Comparison of ENCODE assay signal across 9 cellular contexts in genomic region chr12:105357162-105357691, GRCh38. TPM values are rescaled to one million over a fixed set of nuclear protein-coding genes. Genes with fewer than 3 reads are reported as not detected.
DNase-seq lines count a peak whose midpoint lies in the region; ATAC-seq and TF ChIP-seq lines count a peak whose summit lies in the region.
"Had no signal": no experiment of that assay in that cellular context is flagged by ENCODE, and none has a peak within 500 bp of the region (broad histone marks: within the 10 kb centered on the region; RNA-seq: fewer than 3 reads in every experiment).

No MANE protein-coding gene starts in this region.

- TF ChIP-seq CTCF in esophagus squamous epithelium (IDR thresholded peaks at IDR 0.05) = no peak

- no peaks in the 10 kb centered on the region for H3K27me3 ChIP-seq in esophagus squamous epithelium
- H3K27me3 ChIP-seq: neutrophil had no signal

- H3K27ac ChIP-seq in KOPT-K1 (ENCODE audit: low read depth, low read length, poor library complexity, severe bottlenecking) (peak overlapping the region; percentile 37), esophagus squamous epithelium (no peak overlapping the region)
- H3K27ac ChIP-seq: neutrophil had no signal

- intact Hi-C loops in esophagus squamous epithelium (cut with DNase I) = no loop called here

- WGBS in esophagus squamous epithelium, 2 donors = 58 to 59% methylated on average over 6 of the region's 6 CpGs

- peaks cover 0 to 11% (median 0%) of the 10 kb centered on the region in 3 donors for H3K4me1 ChIP-seq in esophagus squamous epithelium

- H3K4me3 ChIP-seq in esophagus squamous epithelium = no peak overlapping the region

- peak; percentile 69 for DNase-seq in kidney tubule cell (ENCODE audit: low spot score)
- no peak for DNase-seq in NCI-H774 (lab: John Stamatoyannopoulos, UW)
- DNase-seq in NK-92 treated with Interleukin-12 subunit alpha and Interleukin-12 subunit beta, amount 100 ng/mL, for 24 hours (lab: John Stamatoyannopoulos, UW) = no peak
- no peak for DNase-seq in activated CD8-positive, alpha-beta memory T cell treated with anti-CD3 and anti-CD28 coated beads for 24 hours
- DNase-seq in esophagus squamous epithelium (lab: John Stamatoyannopoulos, UW) = no peak

- TF ChIP-seq POLR2A in esophagus squamous epithelium (IDR thresholded peaks at IDR 0.05) = no peak

- peak; percentile 86 for ATAC-seq in GM18502 (IDR thresholded peaks at IDR 0.05; ENCODE audit: poor library complexity, unreplicated experiment)
- ATAC-seq in GM21723 (IDR thresholded peaks at IDR 0.05; ENCODE audit: unreplicated experiment) = peak; percentile 85

- no peaks in the 10 kb centered on the region for H3K9me3 ChIP-seq in KOPT-K1 (ENCODE audit: insufficient read depth, low read length, poor library complexity, severe bottlenecking)
- no peaks in the 10 kb centered on the region for H3K9me3 ChIP-seq in esophagus squamous epithelium
- H3K9me3 ChIP-seq: neutrophil had no signal

- H3K36me3 ChIP-seq in KOPT-K1 (ENCODE audit: insufficient read depth, low read length) (peaks cover 26% of the 10 kb centered on the region), esophagus squamous epithelium (no peaks in the 10 kb centered on the region)
- H3K36me3 ChIP-seq: neutrophil had no signal

RNA-seq across cellular contexts. Expression of gene C12orf75, which starts 26.7 kb away (rescaled TPM):
- 10 to 100 TPM in 3 of 4 donors, 1 to 10 TPM in 1; 8.5 to 56.3 (median 13.7) TPM for total RNA-seq in esophagus squamous epithelium
